ENCODE assay signal across 19 cellular contexts in genomic region chr4:113955948-113956347, GRCh38. TPM values are rescaled to one million over a fixed set of nuclear protein-coding genes. Genes with fewer than 3 reads are reported as not detected.
A peak's percentile ranks its signal among the peaks of the same experiment; 100 is the strongest.
DNase-seq lines count a peak whose midpoint lies in the region; ATAC-seq and FAIRE-seq lines count a peak whose summit lies in the region.
"Had no signal": no experiment of that assay in that cellular context is flagged by ENCODE, and none has a peak within 500 bp of the region (broad histone marks: within the 10 kb centered on the region; RNA-seq: fewer than 3 reads in every experiment).

No MANE protein-coding gene starts in this region.

- H3K79me2 ChIP-seq in trophoblast cell (ENCODE audit: control insufficient read depth, insufficient read depth, low read length, poor library complexity): no peaks in the 10 kb centered on the region

- FAIRE-seq in GM18507 (lab: Jason Lieb, UNC): peak; percentile 77
- FAIRE-seq: D721Med had no signal

- H2BK12ac ChIP-seq in trophoblast cell (ENCODE audit: low read length): no peak overlapping the region

- no peak overlapping the region for H3K9ac ChIP-seq in trophoblast cell (ENCODE audit: low read length)

- no peaks in the 10 kb centered on the region for H3K79me1 ChIP-seq in trophoblast cell (ENCODE audit: low read length)

- no peak overlapping the region for H3K27ac ChIP-seq in trophoblast cell (ENCODE audit: low read depth, low read length)
- H3K27ac ChIP-seq: RWPE1 had no signal

- no peak overlapping the region for H2AFZ ChIP-seq in trophoblast cell (ENCODE audit: insufficient read depth, low read length, poor library complexity)

- H3K4me1 ChIP-seq in trophoblast cell (ENCODE audit: control insufficient read depth in 1 of 2, insufficient read depth in 2 of 2, low read length in 2 of 2): no peaks in the 10 kb centered on the region

- H3K36me3 Mint-ChIP-seq in activated T-cell treated with anti-CD3 and anti-CD28 coated beads, Interleukin-2, amount 50 U/mL, for 4 hours (ENCODE audit: insufficient read depth): no peaks in the 10 kb centered on the region

- H2BK120ac ChIP-seq in trophoblast cell (ENCODE audit: insufficient read depth, low read length, poor library complexity): no peak overlapping the region

- H2BK5ac ChIP-seq in trophoblast cell (ENCODE audit: low read depth, low read length, poor library complexity): no peak overlapping the region

- no peak overlapping the region for H3K23ac ChIP-seq in trophoblast cell (ENCODE audit: low read length)

- H3K27me3 ChIP-seq in trophoblast cell (ENCODE audit: insufficient read depth, low read length): no peaks in the 10 kb centered on the region

- H3K27me3 Mint-ChIP-seq in activated T-cell treated with anti-CD3 and anti-CD28 coated beads, Interleukin-2, amount 50 U/mL, for 4 hours (ENCODE audit: low read depth): peaks cover 6% of the 10 kb centered on the region

- H3K9me3 ChIP-seq in trophoblast cell (ENCODE audit: insufficient read depth, low read depth, low read length): no peaks in the 10 kb centered on the region

- H3K4me3 Mint-ChIP-seq in activated T-cell treated with anti-CD3 and anti-CD28 coated beads, Interleukin-2, amount 50 U/mL, for 4 hours: no peak overlapping the region
- H3K4me3 Mint-ChIP-seq: activated B cell treated with CpG ODN at 0.5 μM for 24 hours, neural crest cell had no signal

- DNase-seq in GM18507 (ENCODE audit: extremely low spot score, insufficient read length, low read depth) (no peak), fibroblast of peridontal ligament (ENCODE audit: extremely low read depth) (peak; percentile 35), trophoblast cell (no peak), ecto neural progenitor cell (ENCODE audit: low spot score) (no peak)
- DNase-seq in activated T-cell treated with anti-CD3 and anti-CD28 coated beads, Interleukin-2, amount 50 U/mL, for 4 hours: no peak
- DNase-seq: activated B cell treated with CpG ODN at 0.5 μM for 24 hours; activated effector memory CD4-positive, alpha-beta T cell treated with anti-CD3 and anti-CD28 coated beads, Interleukin-2, amount 50 U/mL, for 16 hours; cerebellar nuclear complex; mesendoderm; NCI-H2081 treated with DMSO at 0.1 percent for 48 hours; NCI-H526 treated with DMSO at 0.1 percent for 48 hours; T-helper 1 cell had no signal

- WGBS in trophoblast cell (ENCODE audit: extremely low coverage, insufficient coverage, insufficient read length): no CpG with 5 or more reads among the region's 3 CpGs

- no peak overlapping the region for H3K18ac ChIP-seq in trophoblast cell (ENCODE audit: low read length)

- no peaks in the 10 kb centered on the region for H3K36me3 ChIP-seq in trophoblast cell (ENCODE audit: control insufficient read depth in 1 of 2, insufficient read depth in 2 of 2, low read length in 2 of 2)

- H4K8ac ChIP-seq in trophoblast cell (ENCODE audit: low read depth, low read length): no peak overlapping the region

- no peaks in the 10 kb centered on the region for H3K9me3 Mint-ChIP-seq in activated T-cell treated with anti-CD3 and anti-CD28 coated beads, Interleukin-2, amount 50 U/mL, for 4 hours
- H3K9me3 Mint-ChIP-seq: activated B cell treated with CpG ODN at 0.5 μM for 24 hours, neural crest cell had no signal

- ATAC-seq in GM21619 (IDR thresholded peaks at IDR 0.05; ENCODE audit: unreplicated experiment) (peak; percentile 43), HG03460 (IDR thresholded peaks at IDR 0.05; ENCODE audit: unreplicated experiment) (peak; percentile 54), GM21723 (IDR thresholded peaks at IDR 0.05; ENCODE audit: unreplicated experiment) (no peak)
- ATAC-seq in activated T-cell treated with anti-CD3 and anti-CD28 coated beads, Interleukin-2, amount 50 U/mL, for 4 hours: no peak

- no peak overlapping the region for H3K4me3 ChIP-seq in trophoblast cell (ENCODE audit: low read depth, low read length)

- peaks cover 7% of the 10 kb centered on the region for H3K4me1 Mint-ChIP-seq in activated T-cell treated with anti-CD3 and anti-CD28 coated beads, Interleukin-2, amount 50 U/mL, for 4 hours (ENCODE audit: low read depth)
- H3K4me1 Mint-ChIP-seq: neural crest cell had no signal

- no peak overlapping the region for H4K12ac ChIP-seq in trophoblast cell (ENCODE audit: low read depth, low read length)

- no peak overlapping the region for H2AK5ac ChIP-seq in trophoblast cell (ENCODE audit: low read length)

- H4K91ac ChIP-seq in trophoblast cell (ENCODE audit: low read depth, low read length): no peak overlapping the region

- no peak overlapping the region for H3K14ac ChIP-seq in trophoblast cell (ENCODE audit: low read length)

- H3K4ac ChIP-seq in trophoblast cell (ENCODE audit: low read depth, low read length): no peak overlapping the region

- H3K4me2 ChIP-seq in trophoblast cell (ENCODE audit: low read length): no peak overlapping the region

RNA-seq across cellular contexts. Expression of gene ARSJ, which starts 23.5 kb away (rescaled TPM):
- polyA plus RNA-seq in trophoblast cell (2013): 1.1 and 1.3 TPM in 2 replicates
- under 1 TPM in 2 of 3 donors, not detected in 1; 0.13 to 0.18 TPM for total RNA-seq in activated T-cell treated with anti-CD3 and anti-CD28 coated beads, Interleukin-2, amount 50 U/mL, for 4 hours
- total RNA-seq: activated B cell treated with CpG ODN at 0.5 μM for 24 hours; activated CD8-positive, alpha-beta memory T cell treated with anti-CD3 and anti-CD28 coated beads for 36 hours had no signal

Comparison
In these comparisons a context has a peak if more than half of its experiments do, and no peak if none do; other contexts are left out.
1. ATAC-seq: peak in GM21619 (single experiment) and HG03460 (single experiment); none in activated T-cell treated with anti-CD3 and anti-CD28 coated beads, Interleukin-2, amount 50 U/mL, for 4 hours (0 of 2) and GM21723 (single experiment).